Comparison of ENCODE assay signal across 1 cellular context in the genomic region with DNA sequence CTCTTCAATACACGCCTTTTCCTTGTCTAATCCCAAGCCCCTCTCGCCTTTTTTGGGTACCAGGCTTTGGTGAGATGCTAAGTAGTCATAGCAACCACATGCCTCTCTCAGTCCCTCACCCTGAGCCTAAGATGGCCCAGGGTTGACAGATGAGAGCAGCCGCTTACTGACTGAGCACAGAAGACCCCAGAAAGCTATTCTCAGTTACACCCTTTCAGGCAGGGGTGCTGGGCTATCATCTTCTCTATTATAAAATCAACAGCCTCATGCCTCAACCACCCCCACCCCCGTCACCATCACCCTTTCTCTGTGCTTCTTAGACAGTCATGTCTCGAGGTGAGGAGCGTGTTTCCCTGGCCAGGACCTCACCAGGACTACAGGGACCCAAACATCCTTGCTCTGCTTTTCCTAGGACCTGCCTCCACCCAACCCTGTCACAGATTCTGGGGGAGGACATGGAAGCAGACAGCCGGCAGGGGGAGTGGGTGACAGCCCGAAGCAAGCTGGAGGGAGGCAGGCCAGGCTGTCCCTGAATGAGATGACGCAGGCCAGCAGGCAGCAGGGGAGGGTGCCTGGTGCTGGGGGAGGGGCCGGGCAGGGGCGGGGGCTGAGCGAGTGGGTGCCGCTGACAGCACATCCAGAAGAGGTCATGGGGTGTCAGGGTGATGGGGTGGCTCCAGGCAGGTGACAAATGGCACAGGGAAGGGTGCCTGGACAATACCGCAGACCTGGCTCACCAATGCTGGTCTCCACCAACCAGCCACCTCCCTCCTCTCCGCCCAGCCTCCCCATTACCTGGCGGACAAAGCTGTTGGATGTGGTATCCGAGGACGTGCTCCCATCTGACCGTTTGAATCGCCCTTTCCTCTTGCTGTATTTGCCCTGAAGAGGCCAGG.
TF ChIP-seq lines count a peak whose summit lies in the region.

No MANE protein-coding gene starts in this region.

TF ChIP-seq in HepG2, 621 proteins besides CTCF, POLR2A, EP300 and RAD21 (continued from another document):
- TF ChIP-seq, protein P1, sequence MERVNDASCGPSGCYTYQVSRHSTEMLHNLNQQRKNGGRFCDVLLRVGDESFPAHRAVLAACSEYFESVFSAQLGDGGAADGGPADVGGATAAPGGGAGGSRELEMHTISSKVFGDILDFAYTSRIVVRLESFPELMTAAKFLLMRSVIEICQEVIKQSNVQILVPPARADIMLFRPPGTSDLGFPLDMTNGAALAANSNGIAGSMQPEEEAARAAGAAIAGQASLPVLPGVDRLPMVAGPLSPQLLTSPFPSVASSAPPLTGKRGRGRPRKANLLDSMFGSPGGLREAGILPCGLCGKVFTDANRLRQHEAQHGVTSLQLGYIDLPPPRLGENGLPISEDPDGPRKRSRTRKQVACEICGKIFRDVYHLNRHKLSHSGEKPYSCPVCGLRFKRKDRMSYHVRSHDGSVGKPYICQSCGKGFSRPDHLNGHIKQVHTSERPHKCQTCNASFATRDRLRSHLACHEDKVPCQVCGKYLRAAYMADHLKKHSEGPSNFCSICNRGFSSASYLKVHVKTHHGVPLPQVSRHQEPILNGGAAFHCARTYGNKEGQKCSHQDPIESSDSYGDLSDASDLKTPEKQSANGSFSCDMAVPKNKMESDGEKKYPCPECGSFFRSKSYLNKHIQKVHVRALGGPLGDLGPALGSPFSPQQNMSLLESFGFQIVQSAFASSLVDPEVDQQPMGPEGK (CRISPR knock-in tag; IDR thresholded peaks at IDR 0.05): peak; percentile 88
- no peak for TF ChIP-seq ZNF407 (CRISPR knock-in tag; IDR thresholded peaks at IDR 0.05; ENCODE audit: not compliant biosample characterization)
- TF ChIP-seq TRIM24 (CRISPR knock-in tag; IDR thresholded peaks at IDR 0.05): no peak
- no peak for TF ChIP-seq NR3C1 (CRISPR knock-in tag; IDR thresholded peaks at IDR 0.05)
- TF ChIP-seq TGIF2 (CRISPR knock-in tag; IDR thresholded peaks at IDR 0.05): peak; percentile 83; the same call in 1 of the 2 replicates
- peak; percentile 52 for TF ChIP-seq TEAD3 (CRISPR knock-in tag; optimal IDR thresholded peaks at IDR 0.05; ENCODE audit: borderline replicate concordance)
- TF ChIP-seq GATAD1 (CRISPR knock-in tag; IDR thresholded peaks at IDR 0.05): peak; percentile 33; the same call in 1 of the 2 replicates
- no peak for TF ChIP-seq ZNF317 (CRISPR knock-in tag; IDR thresholded peaks at IDR 0.05)
- TF ChIP-seq FOXO1 (CRISPR knock-in tag; IDR thresholded peaks at IDR 0.05): 0 out of 2 replicates have a peak, but pooled peaks have one; percentile 15
- peak; percentile 62 for TF ChIP-seq CREB1 (IDR thresholded peaks at IDR 0.05)
- no peak for TF ChIP-seq CREB1 (CRISPR knock-in tag; IDR thresholded peaks at IDR 0.05)
- TF ChIP-seq ZNF775 (CRISPR knock-in tag; IDR thresholded peaks at IDR 0.05; ENCODE audit: borderline replicate concordance): no peak
- peak; percentile 72 for TF ChIP-seq HNF1B (CRISPR knock-in tag; IDR thresholded peaks at IDR 0.05)
- no peak for TF ChIP-seq MAZ (IDR thresholded peaks at IDR 0.05; ENCODE audit: borderline replicate concordance, low read depth, low read length)
- TF ChIP-seq MAZ (CRISPR knock-in tag; IDR thresholded peaks at IDR 0.05; ENCODE audit: low read depth): peak; percentile 59; the same call in 1 of the 2 replicates
- TF ChIP-seq, protein P2, sequence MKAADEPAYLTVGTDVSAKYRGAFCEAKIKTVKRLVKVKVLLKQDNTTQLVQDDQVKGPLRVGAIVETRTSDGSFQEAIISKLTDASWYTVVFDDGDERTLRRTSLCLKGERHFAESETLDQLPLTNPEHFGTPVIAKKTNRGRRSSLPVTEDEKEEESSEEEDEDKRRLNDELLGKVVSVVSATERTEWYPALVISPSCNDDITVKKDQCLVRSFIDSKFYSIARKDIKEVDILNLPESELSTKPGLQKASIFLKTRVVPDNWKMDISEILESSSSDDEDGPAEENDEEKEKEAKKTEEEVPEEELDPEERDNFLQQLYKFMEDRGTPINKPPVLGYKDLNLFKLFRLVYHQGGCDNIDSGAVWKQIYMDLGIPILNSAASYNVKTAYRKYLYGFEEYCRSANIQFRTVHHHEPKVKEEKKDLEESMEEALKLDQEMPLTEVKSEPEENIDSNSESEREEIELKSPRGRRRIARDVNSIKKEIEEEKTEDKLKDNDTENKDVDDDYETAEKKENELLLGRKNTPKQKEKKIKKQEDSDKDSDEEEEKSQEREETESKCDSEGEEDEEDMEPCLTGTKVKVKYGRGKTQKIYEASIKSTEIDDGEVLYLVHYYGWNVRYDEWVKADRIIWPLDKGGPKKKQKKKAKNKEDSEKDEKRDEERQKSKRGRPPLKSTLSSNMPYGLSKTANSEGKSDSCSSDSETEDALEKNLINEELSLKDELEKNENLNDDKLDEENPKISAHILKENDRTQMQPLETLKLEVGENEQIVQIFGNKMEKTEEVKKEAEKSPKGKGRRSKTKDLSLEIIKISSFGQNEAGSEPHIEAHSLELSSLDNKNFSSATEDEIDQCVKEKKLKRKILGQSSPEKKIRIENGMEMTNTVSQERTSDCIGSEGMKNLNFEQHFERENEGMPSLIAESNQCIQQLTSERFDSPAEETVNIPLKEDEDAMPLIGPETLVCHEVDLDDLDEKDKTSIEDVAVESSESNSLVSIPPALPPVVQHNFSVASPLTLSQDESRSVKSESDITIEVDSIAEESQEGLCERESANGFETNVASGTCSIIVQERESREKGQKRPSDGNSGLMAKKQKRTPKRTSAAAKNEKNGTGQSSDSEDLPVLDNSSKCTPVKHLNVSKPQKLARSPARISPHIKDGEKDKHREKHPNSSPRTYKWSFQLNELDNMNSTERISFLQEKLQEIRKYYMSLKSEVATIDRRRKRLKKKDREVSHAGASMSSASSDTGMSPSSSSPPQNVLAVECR (CRISPR knock-in tag; IDR thresholded peaks at IDR 0.05; ENCODE audit: borderline replicate concordance): peak; percentile 34; the same call in 1 of the 2 replicates
- no peak for TF ChIP-seq RCOR2 (CRISPR knock-in tag; IDR thresholded peaks at IDR 0.05)
- peak; percentile 59; the same call in 1 of the 2 replicates for TF ChIP-seq ATF2 (CRISPR knock-in tag; IDR thresholded peaks at IDR 0.05)
